11 cellular contexts compared by ENCODE assay signal in the genomic region with DNA sequence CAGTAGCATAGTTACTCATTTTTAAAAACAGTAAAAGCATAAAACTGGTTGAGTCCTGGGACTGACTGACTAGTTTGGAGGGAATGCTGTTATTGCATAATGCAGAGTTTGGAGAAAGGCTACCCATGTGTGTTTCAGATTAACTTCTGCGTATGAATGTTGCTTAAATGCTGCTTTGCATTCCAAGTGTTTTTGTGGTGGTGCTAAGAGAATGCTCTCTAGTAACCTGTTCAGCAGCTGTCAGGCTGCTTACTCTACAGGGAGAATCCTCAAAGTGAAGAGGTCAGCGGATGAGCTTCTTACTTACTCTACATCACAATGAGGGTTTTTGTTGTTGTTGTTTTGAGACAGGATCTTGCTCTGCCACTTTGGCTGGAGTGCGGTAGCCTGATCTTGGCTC. TPM values are rescaled to one million over a fixed set of nuclear protein-coding genes. Genes with fewer than 3 reads are reported as not detected.
DNase-seq lines count a peak whose midpoint lies in the region; ATAC-seq and TF ChIP-seq lines count a peak whose summit lies in the region.
"Had no signal": no experiment of that assay in that cellular context is flagged by ENCODE, and none has a peak within 500 bp of the region (broad histone marks: within the 10 kb centered on the region; RNA-seq: fewer than 3 reads in every experiment).

No MANE protein-coding gene starts in this region.

- TF ChIP-seq POLR2A in gastrocnemius medialis (IDR thresholded peaks at IDR 0.05): peak in 1 of 2 donors; percentile 17
- no peak for TF ChIP-seq POLR2A in testis (IDR thresholded peaks at IDR 0.05)

- POLR2A ChIA-PET in RWPE1 (lab: Yijun Ruan, JAX; ENCODE audit: low non-redundant PET): interaction anchor here (0.6 kb wide), 1 partner anchor 314 kb away, joined by 3 read pairs; no protein-coding TSS in a partner anchor

- CTCF ChIA-PET in RWPE1 (lab: Yijun Ruan, JAX): interaction anchor here (0.8 to 1.2 kb wide), 2 partner anchors 20 to 395 kb away, joined by 3 to 4 read pairs; no protein-coding TSS in a partner anchor

- TF ChIP-seq CTCF in RWPE1 (conservative IDR thresholded peaks at IDR 0.05; ENCODE audit: low read depth) (no peak), gastrocnemius medialis (IDR thresholded peaks at IDR 0.05 in 4 of 5, conservative IDR thresholded peaks at IDR 0.05 in 1 of 5) (no peak), testis (IDR thresholded peaks at IDR 0.05) (no peak)

- H3K9me3 ChIP-seq in gastrocnemius medialis (no peaks in the 10 kb centered on the region), testis (no peaks in the 10 kb centered on the region)
- H3K9me3 ChIP-seq: thoracic aorta had no signal

- H3K27me3 ChIP-seq in gastrocnemius medialis (no peaks in the 10 kb centered on the region), testis (no peaks in the 10 kb centered on the region)
- H3K27me3 ChIP-seq: hepatocyte had no signal

- DNase-seq in ELF-1 (ENCODE audit: low read depth, low spot score) (peak; percentile 87), RWPE1 (ENCODE audit: low spot score) (peak; percentile 46), fibroblast of peridontal ligament (ENCODE audit: extremely low read depth) (peak; percentile 99), gastrocnemius medialis (peak in 1 of 2 donors; percentile 33), testis (no peak), mucosa of gallbladder (ENCODE audit: low spot score) (no peak)
- DNase-seq: activated naive CD8-positive, alpha-beta T cell treated with anti-CD3 and anti-CD28 coated beads for 36 hours had no signal

- H3K4me3 ChIP-seq in gastrocnemius medialis: no peak overlapping the region
- H3K4me3 ChIP-seq in testis: no peak overlapping the region
- H3K4me3 ChIP-seq: hepatocyte, thoracic aorta had no signal

- H3K4me1 ChIP-seq in gastrocnemius medialis (peaks cover 49 to 66% of the 10 kb centered on the region in 2 donors), testis (peaks cover 23% of the 10 kb centered on the region)

- in situ Hi-C loops in gastrocnemius medialis (cut with MboI; ENCODE audit: low sequenced_read_pairs in 4 of 4): no loop called here

- WGBS in testis, 2 donors: 78 to 87% methylated on average over 3 of the region's 3 CpGs

- peaks cover 3 to 26% of the 10 kb centered on the region in 2 donors for H3K36me3 ChIP-seq in gastrocnemius medialis
- H3K36me3 ChIP-seq in testis (ENCODE audit: low read depth, missing control alignments): no peaks in the 10 kb centered on the region

- peak; percentile 25 to 46 for ATAC-seq in gastrocnemius medialis
- no peak for ATAC-seq in GM21423 (IDR thresholded peaks at IDR 0.05; ENCODE audit: unreplicated experiment)
- no peak for ATAC-seq in HG03354 (IDR thresholded peaks at IDR 0.05; ENCODE audit: poor library complexity, severe bottlenecking, unreplicated experiment)

- H3K27ac ChIP-seq in RWPE1 (peak overlapping the region; percentile 54), gastrocnemius medialis (peak overlapping the region; percentile 94 to 99 (median 95)), testis (no peak overlapping the region)
- H3K27ac ChIP-seq: hepatocyte had no signal

- intact Hi-C loops in gastrocnemius medialis (cut with DNase I; ENCODE audit: low total_unique reads): loop anchor here (10.0 kb wide), 1 partner anchor 1099 kb away; the partner anchor contains the start of genes IFT43 and TGFB3
- intact Hi-C loops in testis (cut with DNase I; ENCODE audit: low total_unique reads): no loop called here

RNA-seq across cellular contexts. Expression of gene DLST, which starts 4.3 kb away (rescaled TPM):
- 100 to 1,000 TPM in 2 of 4 donors, 10 to 100 TPM in 2; 71.3 to 157 (median 105) TPM for total RNA-seq in gastrocnemius medialis
- total RNA-seq in testis: 10 to 100 TPM; 82.0 to 98.1 TPM
- polyA plus RNA-seq in testis (ENCODE audit: insufficient read depth, low read depth, low replicate concordance): 82.8 TPM
- total RNA-seq in mucosa of gallbladder: 95.6 TPM

RNA-seq across cellular contexts. Expression of gene PROX2, which starts 10.1 kb away (rescaled TPM):
- total RNA-seq in gastrocnemius medialis: not detected
- under 1 TPM; 0.06 to 0.08 TPM for total RNA-seq in testis
- polyA plus RNA-seq in testis (ENCODE audit: insufficient read depth, low read depth, low replicate concordance): 0.08 TPM
- 0.06 TPM for total RNA-seq in mucosa of gallbladder
- total RNA-seq: hepatocyte, thoracic aorta had no signal
- polyA plus RNA-seq: hepatocyte had no signal

RNA-seq across cellular contexts. Expression of gene RPS6KL1, which starts 37.1 kb away (rescaled TPM):
- total RNA-seq in gastrocnemius medialis (10 to 100 TPM; 11.7 to 34.4 (median 18.7) TPM), testis (10 to 100 TPM; 22.5 to 22.9 TPM), mucosa of gallbladder (18.6 TPM)
- polyA plus RNA-seq in testis (ENCODE audit: insufficient read depth, low read depth, low replicate concordance): 41.8 TPM

Comparison
In these comparisons a context has a peak if more than half of its experiments do, and no peak if none do; other contexts are left out.
1. DNase-seq: peak in ELF-1 (single experiment), RWPE1 (single experiment) and fibroblast of peridontal ligament (single experiment); none in testis (single experiment) and mucosa of gallbladder (single experiment).
2. H3K27ac ChIP-seq: peak in RWPE1 (single experiment) and gastrocnemius medialis (4 of 4); none in testis (0 of 2).
3. ATAC-seq: peak in gastrocnemius medialis (2 of 2); none in GM21423 (single experiment) and HG03354 (single experiment).